29 cellular contexts compared by ENCODE assay signal in genomic region chr9:107584944-107585343, GRCh38.
"Had no signal": no experiment of that assay in that cellular context is flagged by ENCODE, and none has a peak within 500 bp of the region (broad histone marks: within the 10 kb centered on the region; RNA-seq: fewer than 3 reads in every experiment).

No MANE protein-coding gene starts in this region.

- H3K4me3 ChIP-seq: neural progenitor cell, ovary, psoas muscle, right lobe of liver, sigmoid colon, stomach, thoracic aorta, thyroid gland, tibial nerve, upper lobe of left lung, vagina had no signal

- H3K4me1 ChIP-seq: neural progenitor cell, parathyroid adenoma, psoas muscle, sigmoid colon, thyroid gland, tibial nerve, vagina had no signal

- H3K4me1 Mint-ChIP-seq: neural progenitor cell; stimulated activated effector memory CD8-positive, alpha-beta T cell treated with anti-CD3 and anti-CD28 coated beads, Interleukin-12 subunit alpha, Interleukin-12 subunit beta, amount 100 ng/mL, for 72 hours had no signal

- H2AFZ ChIP-seq: parathyroid adenoma had no signal

- ATAC-seq: naive thymus-derived CD8-positive, alpha-beta T cell; natural killer cell treated with Interleukin-12 subunit alpha and Interleukin-12 subunit beta and Interleukin-15 and Interleukin-18, amount 100 ng/mL, for 72 hours; psoas muscle; right cardiac atrium; right lobe of liver; stimulated activated effector memory CD8-positive, alpha-beta T cell treated with anti-CD3 and anti-CD28 coated beads, Interleukin-12 subunit alpha, Interleukin-12 subunit beta, amount 100 ng/mL, for 72 hours had no signal

- H3K36me3 Mint-ChIP-seq: naive thymus-derived CD8-positive, alpha-beta T cell; natural killer cell treated with Interleukin-12 subunit alpha and Interleukin-12 subunit beta and Interleukin-15 and Interleukin-18, amount 100 ng/mL, for 72 hours; neural progenitor cell; stimulated activated effector memory CD8-positive, alpha-beta T cell treated with anti-CD3 and anti-CD28 coated beads, Interleukin-12 subunit alpha, Interleukin-12 subunit beta, amount 100 ng/mL, for 72 hours had no signal

- H3K4me3 Mint-ChIP-seq: naive thymus-derived CD8-positive, alpha-beta T cell; natural killer cell treated with Interleukin-12 subunit alpha and Interleukin-12 subunit beta and Interleukin-15 and Interleukin-18, amount 100 ng/mL, for 72 hours; nephron progenitor cell; neural progenitor cell; stimulated activated effector memory CD8-positive, alpha-beta T cell treated with anti-CD3 and anti-CD28 coated beads, Interleukin-12 subunit alpha, Interleukin-12 subunit beta, amount 100 ng/mL, for 72 hours; stimulated activated naive CD8-positive, alpha-beta T cell treated with anti-CD3 and anti-CD28 coated beads, Interleukin-15, Interleukin-2, amounts not matched to agents 100 ng/mL and 50 ng/mL, for 24 hours had no signal

- H3K4me2 ChIP-seq: neural progenitor cell had no signal

- H3K36me3 ChIP-seq: neural progenitor cell, ovary, right lobe of liver, sigmoid colon, stomach, thoracic aorta, thyroid gland, tibial nerve, upper lobe of left lung, vagina had no signal

- DNase-seq: naive thymus-derived CD8-positive, alpha-beta T cell; nephron progenitor cell; occipital lobe; ovary; posterior cingulate gyrus; psoas muscle; right cardiac atrium; right lobe of liver; sigmoid colon; stimulated activated CD4-positive, alpha-beta T cell treated with anti-CD3 and anti-CD28 coated beads, Interleukin-15, amount 100 ng/mL, for 24 hours; stimulated activated CD4-positive, alpha-beta T cell treated with anti-CD3 and anti-CD28 coated beads, Interleukin-2, amount 100 ng/mL, for 24 hours; stimulated activated CD4-positive, alpha-beta T cell treated with anti-CD3 and anti-CD28 coated beads, Interleukin-2, amount 100 ng/mL, for 48 hours; stimulated activated CD4-positive, alpha-beta T cell treated with anti-CD3 and anti-CD28 coated beads, Interleukin-4, amount 100 ng/mL, for 24 hours; stimulated activated naive CD4-positive, alpha-beta T cell treated with Interleukin-2 at 50 U/mL for 16 hours; stomach; thyroid gland; trophoblast cell; upper lobe of left lung had no signal

- H3K27ac Mint-ChIP-seq: natural killer cell treated with Interleukin-12 subunit alpha and Interleukin-12 subunit beta and Interleukin-15 and Interleukin-18, amount 100 ng/mL, for 72 hours; neural progenitor cell; progenitor cell of endocrine pancreas; stimulated activated effector memory CD8-positive, alpha-beta T cell treated with anti-CD3 and anti-CD28 coated beads, Interleukin-12 subunit alpha, Interleukin-12 subunit beta, amount 100 ng/mL, for 72 hours; stimulated activated naive CD8-positive, alpha-beta T cell treated with anti-CD3 and anti-CD28 coated beads, Interleukin-15, Interleukin-2, amounts not matched to agents 100 ng/mL and 50 ng/mL, for 24 hours had no signal

- H3K27me3 ChIP-seq: neural progenitor cell, ovary, right lobe of liver, sigmoid colon, stomach, thyroid gland, tibial nerve, upper lobe of left lung, vagina had no signal

- H3K9me3 ChIP-seq: ovary, psoas muscle, right lobe of liver, sigmoid colon, stomach, thoracic aorta, thyroid gland, tibial nerve, upper lobe of left lung, vagina had no signal

- H3K9me3 Mint-ChIP-seq: naive thymus-derived CD8-positive, alpha-beta T cell; natural killer cell treated with Interleukin-12 subunit alpha and Interleukin-12 subunit beta and Interleukin-15 and Interleukin-18, amount 100 ng/mL, for 72 hours; nephron progenitor cell; neural progenitor cell; stimulated activated naive CD8-positive, alpha-beta T cell treated with anti-CD3 and anti-CD28 coated beads, Interleukin-15, Interleukin-2, amounts not matched to agents 100 ng/mL and 50 ng/mL, for 24 hours had no signal

- FAIRE-seq: small intestine, urothelium cell line had no signal

- H3K79me2 ChIP-seq: parathyroid adenoma had no signal

- H3K27ac ChIP-seq: neural progenitor cell, ovary, parathyroid adenoma, psoas muscle, right lobe of liver, sigmoid colon, stomach, thoracic aorta, thyroid gland, tibial nerve, vagina had no signal

- H3K9ac ChIP-seq: neural progenitor cell, parathyroid adenoma had no signal
